Comparison of ENCODE assay signal across 17 cellular contexts in the genomic region with DNA sequence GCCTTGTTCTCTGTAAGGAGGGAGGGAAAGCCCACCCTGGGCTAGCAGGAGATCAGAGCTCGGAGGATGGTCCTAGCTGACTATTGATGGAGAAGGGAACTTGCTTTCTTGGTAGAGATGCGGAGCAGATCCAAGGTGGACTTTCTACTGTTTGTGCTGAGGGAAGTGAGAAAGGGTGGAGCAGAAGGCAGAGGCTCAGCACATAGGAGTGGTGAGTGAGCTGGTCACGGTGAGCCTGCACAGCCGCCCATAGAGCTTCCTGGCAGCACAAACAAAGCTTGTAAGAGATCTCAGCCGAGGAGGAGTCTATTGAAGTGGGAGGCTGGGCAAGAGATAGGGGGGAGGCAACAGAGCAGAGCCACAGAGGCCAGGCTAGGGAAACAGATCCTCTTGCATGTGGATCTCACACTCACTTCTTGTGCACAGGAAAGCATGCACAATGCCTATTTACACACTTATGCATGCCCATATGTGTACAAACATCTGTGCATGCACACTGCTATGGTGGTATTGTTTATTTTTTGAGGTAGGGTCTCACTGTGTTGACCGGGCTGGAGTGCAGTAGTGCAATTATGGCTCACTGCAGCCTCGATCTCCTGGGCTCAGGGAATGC.
"Had no signal": no experiment of that assay in that cellular context is flagged by ENCODE, and none has a peak within 500 bp of the region (broad histone marks: within the 10 kb centered on the region; RNA-seq: fewer than 3 reads in every experiment).

No MANE protein-coding gene starts in this region.

- H3K36me3 ChIP-seq: gastroesophageal sphincter had no signal

- H3K9me3 ChIP-seq: body of pancreas, gastroesophageal sphincter, testis had no signal

- H3K27ac Mint-ChIP-seq: activated naive CD4-positive, alpha-beta T cell treated with anti-CD3 and anti-CD28 coated beads, Interleukin-2, amount 50 U/mL, for 72 hours; effector memory CD8-positive, alpha-beta T cell had no signal

- H3K27me3 ChIP-seq: body of pancreas, testis had no signal

- ATAC-seq: activated naive CD4-positive, alpha-beta T cell treated with anti-CD3 and anti-CD28 coated beads, Interleukin-2, amount 50 U/mL, for 72 hours; body of pancreas; effector memory CD8-positive, alpha-beta T cell; gastroesophageal sphincter; left ventricle myocardium superior; stimulated activated naive CD8-positive, alpha-beta T cell treated with anti-CD3 and anti-CD28 coated beads, Interleukin-15, Interleukin-2, amounts not matched to agents 100 U/mL and 50 U/mL, for 24 hours had no signal

- H3K4me3 ChIP-seq: body of pancreas, gastroesophageal sphincter, testis had no signal

- H3K4me1 ChIP-seq: testis had no signal

- H3K36me3 Mint-ChIP-seq: activated naive CD4-positive, alpha-beta T cell treated with anti-CD3 and anti-CD28 coated beads, Interleukin-2, amount 50 U/mL, for 72 hours had no signal

- DNase-seq: activated CD4-positive, alpha-beta T cell treated with anti-CD3 and anti-CD28 coated beads, Interleukin-2, amount 50 U/mL, for 1 hour; activated CD4-positive, CD25-positive, alpha-beta regulatory T cell; activated T-cell treated with anti-CD3 and anti-CD28 coated beads, Interleukin-2, amount 50 U/mL, for 1 hour; amniotic stem cell; body of pancreas; central memory CD4-positive, alpha-beta T cell; cortex of kidney; effector memory CD8-positive, alpha-beta T cell; left ventricle myocardium superior; mesenchymal stem cell; nephron progenitor cell; stimulated activated CD4-positive, alpha-beta T cell treated with anti-CD3 and anti-CD28 coated beads, Interleukin-2, amount 100 ng/mL, for 48 hours; stimulated activated CD8-positive, alpha-beta memory T cell treated with anti-CD3 and anti-CD28 coated beads, Interleukin-4, amount 100 ng/mL, for 48 hours; stimulated activated naive CD8-positive, alpha-beta T cell treated with anti-CD3 and anti-CD28 coated beads, Interleukin-15, Interleukin-2, amounts not matched to agents 100 U/mL and 50 U/mL, for 24 hours; testis had no signal

- H3K9me3 Mint-ChIP-seq: activated naive CD4-positive, alpha-beta T cell treated with anti-CD3 and anti-CD28 coated beads, Interleukin-2, amount 50 U/mL, for 72 hours; effector memory CD8-positive, alpha-beta T cell had no signal

- H3K4me3 Mint-ChIP-seq: effector memory CD8-positive, alpha-beta T cell; nephron progenitor cell had no signal

- H3K27ac ChIP-seq: body of pancreas, gastroesophageal sphincter, testis had no signal
